8 cellular contexts compared by ENCODE assay signal in the genomic region with DNA sequence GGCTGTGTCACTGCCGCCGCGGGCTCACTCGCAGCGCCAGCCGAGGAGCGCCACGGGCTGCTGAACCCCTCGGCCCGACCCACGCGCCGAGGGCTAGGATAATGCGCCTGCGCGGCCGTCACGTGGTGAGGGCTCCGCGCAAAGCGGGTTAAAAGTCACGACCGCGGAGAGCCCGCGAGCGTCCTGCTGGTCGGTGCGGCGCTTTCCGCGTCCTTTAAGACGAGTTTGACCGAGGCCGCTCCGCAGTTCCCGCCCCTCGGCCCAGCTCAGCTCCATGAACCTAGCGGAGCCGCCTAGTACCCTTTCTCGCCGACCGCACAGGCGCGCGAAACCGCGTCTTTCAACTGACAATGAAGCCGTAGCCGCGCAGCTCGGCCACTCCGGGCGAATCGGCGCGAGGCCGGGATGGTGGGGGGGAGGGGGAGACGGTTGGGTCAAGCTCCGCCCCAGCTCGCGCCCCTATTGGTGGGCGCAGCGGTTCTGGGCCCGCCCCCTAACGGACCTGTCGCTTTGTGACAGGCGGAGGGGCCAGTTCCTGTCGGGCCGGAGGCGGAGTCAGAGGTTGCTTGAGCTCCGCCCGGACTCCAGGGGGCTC. TPM values are rescaled to one million over a fixed set of nuclear protein-coding genes. Genes with fewer than 3 reads are reported as not detected.
DNase-seq lines count a peak whose midpoint lies in the region; ATAC-seq and FAIRE-seq lines count a peak whose summit lies in the region.

No MANE protein-coding gene starts in this region.

- DNase-seq in COR-L47 (lab: John Stamatoyannopoulos, UW) (peak; percentile 92), HTR-8/SVneo (ENCODE audit: insufficient read length, low spot score) (peak; percentile 89), NOMO-1 treated with DMSO at 0.1 percent for 48 hours (lab: John Stamatoyannopoulos, UW; ENCODE audit: unreplicated experiment) (peak; percentile 96), memory B cell (ENCODE audit: low spot score in 2 of 2) (peak; percentile 94 to 99)
- peak; percentile 99 for DNase-seq in activated CD8-positive, alpha-beta memory T cell treated with anti-CD3 and anti-CD28 coated beads, Interleukin-2, amount 10 ng/mL, durations not matched to agents 7 days and 5 days
- peak; percentile 98 for DNase-seq in effector memory CD8-positive, alpha-beta T cell
- DNase-seq in stimulated activated CD8-positive, alpha-beta memory T cell treated with anti-CD3 and anti-CD28 coated beads, Interleukin-12 subunit alpha, Interleukin-12 subunit beta, amount 100 ng/mL, for 1 hour (ENCODE audit: low read depth): peak; percentile 97

- H3K27ac Mint-ChIP-seq in activated CD8-positive, alpha-beta memory T cell treated with anti-CD3 and anti-CD28 coated beads, Interleukin-2, amount 10 ng/mL, durations not matched to agents 7 days and 5 days: peak overlapping the region; percentile 99
- H3K27ac Mint-ChIP-seq in effector memory CD8-positive, alpha-beta T cell: peak overlapping the region; percentile 96 to 98
- H3K27ac Mint-ChIP-seq in memory B cell: peak overlapping the region; percentile 97

- peak; percentile 79 for ATAC-seq in GM21381 (IDR thresholded peaks at IDR 0.05; ENCODE audit: unreplicated experiment)
- peak; percentile 88 for ATAC-seq in activated CD8-positive, alpha-beta memory T cell treated with anti-CD3 and anti-CD28 coated beads, Interleukin-2, amount 10 ng/mL, durations not matched to agents 7 days and 5 days
- ATAC-seq in effector memory CD8-positive, alpha-beta T cell (replicated peaks): peak; percentile 80
- ATAC-seq in memory B cell (ENCODE audit: low read depth): peak; percentile 79

- no peaks in the 10 kb centered on the region for H3K9me3 Mint-ChIP-seq in activated CD8-positive, alpha-beta memory T cell treated with anti-CD3 and anti-CD28 coated beads, Interleukin-2, amount 10 ng/mL, durations not matched to agents 7 days and 5 days (ENCODE audit: low read depth)
- no peaks in the 10 kb centered on the region for H3K9me3 Mint-ChIP-seq in effector memory CD8-positive, alpha-beta T cell
- H3K9me3 Mint-ChIP-seq in memory B cell: no peaks in the 10 kb centered on the region

- FAIRE-seq in HTR-8/SVneo (lab: Jason Lieb, UNC): peak; percentile 94

- peak overlapping the region; percentile 97 for H3K4me3 Mint-ChIP-seq in activated CD8-positive, alpha-beta memory T cell treated with anti-CD3 and anti-CD28 coated beads, Interleukin-2, amount 10 ng/mL, durations not matched to agents 7 days and 5 days
- H3K4me3 Mint-ChIP-seq in effector memory CD8-positive, alpha-beta T cell: peak overlapping the region; percentile 94 to 99
- peak overlapping the region; percentile 93 for H3K4me3 Mint-ChIP-seq in memory B cell

- H3K27me3 Mint-ChIP-seq in activated CD8-positive, alpha-beta memory T cell treated with anti-CD3 and anti-CD28 coated beads, Interleukin-2, amount 10 ng/mL, durations not matched to agents 7 days and 5 days: no peaks in the 10 kb centered on the region
- H3K27me3 Mint-ChIP-seq in effector memory CD8-positive, alpha-beta T cell: no peaks in the 10 kb centered on the region
- H3K27me3 Mint-ChIP-seq in memory B cell: no peaks in the 10 kb centered on the region

- H3K36me3 Mint-ChIP-seq in activated CD8-positive, alpha-beta memory T cell treated with anti-CD3 and anti-CD28 coated beads, Interleukin-2, amount 10 ng/mL, durations not matched to agents 7 days and 5 days: peaks cover 15% of the 10 kb centered on the region
- H3K36me3 Mint-ChIP-seq in effector memory CD8-positive, alpha-beta T cell (ENCODE audit: insufficient read depth): peaks cover 25% of the 10 kb centered on the region
- no peaks in the 10 kb centered on the region for H3K36me3 Mint-ChIP-seq in memory B cell

- peaks cover 15% of the 10 kb centered on the region for H3K4me1 Mint-ChIP-seq in activated CD8-positive, alpha-beta memory T cell treated with anti-CD3 and anti-CD28 coated beads, Interleukin-2, amount 10 ng/mL, durations not matched to agents 7 days and 5 days
- H3K4me1 Mint-ChIP-seq in effector memory CD8-positive, alpha-beta T cell (ENCODE audit: low read depth in 2 of 2): peaks cover 17 to 24% of the 10 kb centered on the region in 2 donors
- peaks cover 11% of the 10 kb centered on the region for H3K4me1 Mint-ChIP-seq in memory B cell

- CTCF ChIA-PET in activated CD8-positive, alpha-beta memory T cell treated with anti-CD3 and anti-CD28 coated beads, Interleukin-2, amount 10 ng/mL, durations not matched to agents 7 days and 5 days (lab: Charles Lee): interaction anchor here (0.5 to 3.0 kb wide), 11 partner anchors 8 to 876 kb away, joined by 3 to 11 read pairs (median 3); no protein-coding TSS in a partner anchor

RNA-seq across cellular contexts. Expression of a gene that starts 0.6 kb away (rescaled TPM):
- 100 to 1,000 TPM in 1 of 2 experiments, 10 to 100 TPM in 1; 90.0 to 126 TPM for total RNA-seq in activated CD8-positive, alpha-beta memory T cell treated with anti-CD3 and anti-CD28 coated beads, Interleukin-2, amount 10 ng/mL, durations not matched to agents 7 days and 5 days

Comparison
In these comparisons a context has a peak if more than half of its experiments do, and no peak if none do; other contexts are left out.
1. Peak in every context shown above with its lines: DNase-seq and ATAC-seq.